Comparison of ENCODE assay signal across 15 cellular contexts in the genomic region with DNA sequence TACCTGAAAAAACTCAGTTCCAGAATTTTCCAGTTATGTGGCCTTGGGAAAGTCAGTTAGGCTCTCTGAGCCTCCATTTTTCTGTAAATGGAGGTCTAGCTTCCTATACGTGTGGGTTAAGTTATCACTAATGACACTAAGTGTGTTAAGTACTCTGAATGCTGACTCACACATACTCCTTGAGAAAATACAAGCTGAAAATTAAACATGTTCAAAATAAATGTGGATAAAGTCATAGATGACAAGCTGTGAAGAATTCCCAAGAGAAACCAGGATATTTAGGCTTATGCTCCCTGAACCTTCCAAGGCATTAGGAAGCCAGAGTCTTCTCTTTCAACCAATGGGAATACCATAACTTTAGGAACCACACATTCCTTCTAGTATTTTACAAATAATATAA. TPM values are rescaled to one million over a fixed set of nuclear protein-coding genes. Genes with fewer than 3 reads are reported as not detected.
DNase-seq lines count a peak whose midpoint lies in the region; ATAC-seq and TF ChIP-seq lines count a peak whose summit lies in the region.
"Had no signal": no experiment of that assay in that cellular context is flagged by ENCODE, and none has a peak within 500 bp of the region (broad histone marks: within the 10 kb centered on the region; RNA-seq: fewer than 3 reads in every experiment).

No MANE protein-coding gene starts in this region.

- H3K4me1 Mint-ChIP-seq in endothelial cell (ENCODE audit: unreplicated experiment) (peaks cover 63% of the 10 kb centered on the region), neural progenitor cell (peaks cover 35% of the 10 kb centered on the region)
- H3K4me1 Mint-ChIP-seq in CD4-positive, alpha-beta T cell (ENCODE audit: low read depth) = peaks cover 3% of the 10 kb centered on the region
- H3K4me1 Mint-ChIP-seq in naive thymus-derived CD8-positive, alpha-beta T cell = peaks cover 0 to 20% (median 0%) of the 10 kb centered on the region in 4 donors

- no peak for TF ChIP-seq EP300 in transverse colon (IDR thresholded peaks at IDR 0.05; ENCODE audit: low read depth)

- peaks cover 29% of the 10 kb centered on the region for H3K4me1 ChIP-seq in cardiac muscle cell (ENCODE audit: low read depth)
- H3K4me1 ChIP-seq in neural progenitor cell = peaks cover 30% of the 10 kb centered on the region
- H3K4me1 ChIP-seq in transverse colon = peaks cover 28 to 77% (median 45%) of the 10 kb centered on the region in 4 donors

- TF ChIP-seq CTCF in cardiac muscle cell (IDR thresholded peaks at IDR 0.05; ENCODE audit: low read depth, low read length) = no peak
- no peak for TF ChIP-seq CTCF in endothelial cell (IDR thresholded peaks at IDR 0.05; ENCODE audit: unreplicated experiment)
- TF ChIP-seq CTCF in neural progenitor cell (IDR thresholded peaks at IDR 0.05) = no peak
- no peak for TF ChIP-seq CTCF in transverse colon (IDR thresholded peaks at IDR 0.05)
- TF ChIP-seq CTCF in CD4-positive, alpha-beta T cell (IDR thresholded peaks at IDR 0.05) = no peak

- intact Hi-C loops in left ventricle myocardium superior (cut with micrococcal nuclease) = loop anchor here (5.0 to 10.0 kb wide), 4 partner anchors 55 to 545 kb away; a partner anchor contains a TSS
- intact Hi-C loops in transverse colon (cut with DNase I; ENCODE audit: low total_unique reads) = loop anchor here (10.0 kb wide), 1 partner anchor 545 kb away; no protein-coding TSS in a partner anchor
- intact Hi-C loops in CD4-positive, alpha-beta T cell (cut with DNase I, micrococcal nuclease) = no loop called here

- H3K9me3 ChIP-seq in cardiac muscle cell (ENCODE audit: low read depth) (no peaks in the 10 kb centered on the region), neural progenitor cell (ENCODE audit: low read depth) (no peaks in the 10 kb centered on the region), transverse colon (no peaks in the 10 kb centered on the region)
- no peaks in the 10 kb centered on the region for H3K9me3 ChIP-seq in CD4-positive, alpha-beta T cell (ENCODE audit: control insufficient read depth, low read length)
- H3K9me3 ChIP-seq: ovary had no signal

- H3K79me2 ChIP-seq in neural progenitor cell (ENCODE audit: low read depth) = no peaks in the 10 kb centered on the region

- no peaks in the 10 kb centered on the region for H3K36me3 ChIP-seq in cardiac muscle cell
- H3K36me3 ChIP-seq in neural progenitor cell = no peaks in the 10 kb centered on the region
- H3K36me3 ChIP-seq in transverse colon = peaks cover 0 to 10% (median 0%) of the 10 kb centered on the region in 4 donors
- H3K36me3 ChIP-seq: ovary had no signal

- POLR2A ChIA-PET in CD4-positive, alpha-beta T cell (lab: Charles Lee) = no interaction called here
- POLR2A ChIA-PET in naive thymus-derived CD8-positive, alpha-beta T cell (lab: Charles Lee) = no interaction called here

- peaks cover 27% of the 10 kb centered on the region for H3F3A ChIP-seq in neural progenitor cell (ENCODE audit: low read depth)

- H3K27me3 ChIP-seq in cardiac muscle cell = no peaks in the 10 kb centered on the region
- H3K27me3 ChIP-seq in neural progenitor cell = no peaks in the 10 kb centered on the region
- H3K27me3 ChIP-seq in transverse colon = no peaks in the 10 kb centered on the region
- no peaks in the 10 kb centered on the region for H3K27me3 ChIP-seq in CD4-positive, alpha-beta T cell (ENCODE audit: control insufficient read depth, insufficient read depth, low read length)
- H3K27me3 ChIP-seq: ovary had no signal

- 68% methylated on average over 1 of the region's 1 CpG; no CpG with 5 or more reads in 1 of the 2 donors for WGBS in transverse colon (ENCODE audit: low coverage in 1 of 2), 2 donors

- peaks cover 47% of the 10 kb centered on the region for H3K36me3 Mint-ChIP-seq in endothelial cell (ENCODE audit: low read depth, unreplicated experiment)
- H3K36me3 Mint-ChIP-seq in neural progenitor cell = peaks cover 4% of the 10 kb centered on the region
- H3K36me3 Mint-ChIP-seq in CD4-positive, alpha-beta T cell (ENCODE audit: low read depth) = peaks cover 34% of the 10 kb centered on the region
- peaks cover 0 to 13% (median 6%) of the 10 kb centered on the region in 3 donors for H3K36me3 Mint-ChIP-seq in naive thymus-derived CD8-positive, alpha-beta T cell

- DNase-seq in cardiac muscle cell (ENCODE audit: low read depth in 1 of 2, low spot score in 1 of 2) = no peak
- no peak for DNase-seq in left ventricle myocardium superior
- no peak for DNase-seq in endothelial cell (ENCODE audit: low spot score)
- no peak for DNase-seq in neural progenitor cell (ENCODE audit: low spot score)
- DNase-seq in transverse colon = no peak
- DNase-seq in CD4-positive, alpha-beta T cell = no peak
- no peak for DNase-seq in naive thymus-derived CD8-positive, alpha-beta T cell
- no peak for DNase-seq in ecto neural progenitor cell (ENCODE audit: low spot score)
- DNase-seq: H9, NCI-H1436 treated with DMSO at 0.1 percent for 48 hours, NCI-H774, SW 1271 had no signal

- H3K27me3 Mint-ChIP-seq in endothelial cell (ENCODE audit: unreplicated experiment) (peaks cover 3% of the 10 kb centered on the region), neural progenitor cell (ENCODE audit: insufficient read depth, low read depth) (no peaks in the 10 kb centered on the region)
- no peaks in the 10 kb centered on the region for H3K27me3 Mint-ChIP-seq in CD4-positive, alpha-beta T cell
- no peaks in the 10 kb centered on the region for H3K27me3 Mint-ChIP-seq in naive thymus-derived CD8-positive, alpha-beta T cell
- H3K27me3 Mint-ChIP-seq: brain had no signal

- H3K4me3 ChIP-seq in cardiac muscle cell (no peak overlapping the region), neural progenitor cell (no peak overlapping the region), transverse colon (no peak overlapping the region)
- H3K4me3 ChIP-seq: ovary had no signal

- H3K27ac Mint-ChIP-seq in endothelial cell (ENCODE audit: unreplicated experiment) = peak overlapping the region; percentile 34
- no peak overlapping the region for H3K27ac Mint-ChIP-seq in neural progenitor cell
- H3K27ac Mint-ChIP-seq in CD4-positive, alpha-beta T cell = no peak overlapping the region
- no peak overlapping the region for H3K27ac Mint-ChIP-seq in naive thymus-derived CD8-positive, alpha-beta T cell
- H3K27ac Mint-ChIP-seq: activated T-helper 1 cell treated with anti-CD3 and anti-CD28 coated beads, Interleukin-12 subunit alpha, Interleukin-12 subunit beta, Interleukin-2, Interleukin-4 antibody, amounts not matched to agents 30 ng/mL and 10 ng/mL and 1 ng/mL, durations not matched to agents 14 hours and 24 hours and 36 hours had no signal

- H3K9me3 Mint-ChIP-seq in endothelial cell (ENCODE audit: unreplicated experiment) = no peaks in the 10 kb centered on the region
- H3K9me3 Mint-ChIP-seq in neural progenitor cell = no peaks in the 10 kb centered on the region
- no peaks in the 10 kb centered on the region for H3K9me3 Mint-ChIP-seq in CD4-positive, alpha-beta T cell
- peaks cover 0 to 4% (median 0%) of the 10 kb centered on the region in 9 donors for H3K9me3 Mint-ChIP-seq in naive thymus-derived CD8-positive, alpha-beta T cell
- H3K9me3 Mint-ChIP-seq: activated T-helper 1 cell treated with anti-CD3 and anti-CD28 coated beads, Interleukin-12 subunit alpha, Interleukin-12 subunit beta, Interleukin-2, Interleukin-4 antibody, amounts not matched to agents 30 ng/mL and 10 ng/mL and 1 ng/mL, durations not matched to agents 14 hours and 24 hours and 36 hours had no signal

- CTCF ChIA-PET in CD4-positive, alpha-beta T cell (lab: Charles Lee) = no interaction called here

- no peak overlapping the region for H3K9ac ChIP-seq in neural progenitor cell

- H3K4me2 ChIP-seq in neural progenitor cell = peak overlapping the region; percentile 69

- H3K4me3 Mint-ChIP-seq in endothelial cell (ENCODE audit: unreplicated experiment) (no peak overlapping the region), neural progenitor cell (no peak overlapping the region)
- H3K4me3 Mint-ChIP-seq in CD4-positive, alpha-beta T cell = no peak overlapping the region
- no peak overlapping the region for H3K4me3 Mint-ChIP-seq in naive thymus-derived CD8-positive, alpha-beta T cell
- H3K4me3 Mint-ChIP-seq: activated T-helper 1 cell treated with anti-CD3 and anti-CD28 coated beads, Interleukin-12 subunit alpha, Interleukin-12 subunit beta, Interleukin-2, Interleukin-4 antibody, amounts not matched to agents 30 ng/mL and 10 ng/mL and 1 ng/mL, durations not matched to agents 14 hours and 24 hours and 36 hours; H9 had no signal

- H2AFZ ChIP-seq in neural progenitor cell (replicated peaks) = no peak overlapping the region

- in situ Hi-C loops in transverse colon (cut with MboI; ENCODE audit: low pct_ligation_motif_present in 1 of 4, low pct_unique_long_range_greater_than_20kb in 1 of 4, low sequenced_read_pairs in 3 of 4) = loop anchor here in 3 of 4 donors (10.0 to 25.0 kb wide), 4 partner anchors 55 to 545 kb away; a partner anchor contains a TSS

- TF ChIP-seq POLR2A in transverse colon (IDR thresholded peaks at IDR 0.05) = no peak

- ATAC-seq in left ventricle myocardium superior = no peak
- no peak for ATAC-seq in CD4-positive, alpha-beta T cell (ENCODE audit: poor library complexity)
- ATAC-seq in naive thymus-derived CD8-positive, alpha-beta T cell = no peak

- peaks cover 26% of the 10 kb centered on the region for H4K20me1 ChIP-seq in neural progenitor cell (ENCODE audit: low read depth)

- peak overlapping the region; percentile 82 for H3K27ac ChIP-seq in cardiac muscle cell
- peak overlapping the region; percentile 49 for H3K27ac ChIP-seq in neural progenitor cell
- H3K27ac ChIP-seq in transverse colon = peak overlapping the region; percentile 72 to 81 (median 76)
- no peak overlapping the region for H3K27ac ChIP-seq in CD4-positive, alpha-beta T cell (ENCODE audit: low read depth, low read length)

RNA-seq across cellular contexts. Expression of a gene that starts 58.2 kb away (rescaled TPM):
- 12.6 and 23.0 TPM in 2 replicates for total RNA-seq in cardiac muscle cell
- polyA plus RNA-seq in cardiac muscle cell = 2.5 and 6.7 TPM in 2 replicates
- 13.0 TPM for total RNA-seq in left ventricle myocardium superior
- total RNA-seq in endothelial cell (ENCODE audit: unreplicated experiment) = 171 TPM
- 28.2 and 32.4 TPM in 2 replicates for total RNA-seq in neural progenitor cell (ENCODE audit: low replicate concordance)
- 10 to 100 TPM; 20.5 to 67.3 (median 60.5) TPM for total RNA-seq in transverse colon
- total RNA-seq in CD4-positive, alpha-beta T cell = 10 to 100 TPM; 14.1 to 16.9 TPM
- total RNA-seq in naive thymus-derived CD8-positive, alpha-beta T cell = under 1 TPM; 0.65 to 0.93 TPM
- polyA plus RNA-seq in naive thymus-derived CD8-positive, alpha-beta T cell = under 1 TPM in 2 of 3 donors, not detected in 1; 0.13 to 0.22 TPM

Comparison
In these comparisons a context has a peak if more than half of its experiments do, and no peak if none do; other contexts are left out.
1. intact Hi-C loops: an anchor here in left ventricle myocardium superior (5.0 to 10.0 kb wide) and transverse colon (10.0 kb wide); none called in CD4-positive, alpha-beta T cell.